Comparison of ENCODE assay signal across 26 cellular contexts in the genomic region with DNA sequence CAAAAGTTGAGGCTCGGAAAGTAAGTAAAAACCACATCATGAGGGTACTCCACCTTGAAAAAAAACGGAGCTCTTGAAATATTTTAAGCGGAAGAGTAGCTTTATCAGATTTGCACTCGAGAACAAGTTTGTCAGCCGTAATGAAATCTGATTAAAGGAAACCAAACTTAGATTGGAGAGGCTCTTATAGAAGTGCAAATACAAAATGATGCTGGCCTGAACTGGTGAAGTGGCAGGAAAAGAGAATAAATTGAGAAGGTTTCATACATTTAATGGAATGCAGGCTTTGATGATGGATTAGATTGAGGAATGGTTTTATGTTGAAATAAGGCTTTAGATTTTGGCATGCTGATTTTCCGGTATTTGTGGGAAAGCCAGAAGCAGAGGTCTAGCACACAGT.
"Had no signal": no experiment of that assay in that cellular context is flagged by ENCODE, and none has a peak within 500 bp of the region (broad histone marks: within the 10 kb centered on the region; RNA-seq: fewer than 3 reads in every experiment).

No MANE protein-coding gene starts in this region.

- H3K27ac ChIP-seq: ascending aorta, cardiac muscle cell, VCaP had no signal

- H3K4me3 ChIP-seq: ascending aorta, cardiac muscle cell had no signal

- H3K4me1 ChIP-seq: ascending aorta had no signal

- DNase-seq: activated B cell treated with CpG ODN at 0.5 μM for 24 hours; activated CD4-positive, alpha-beta memory T cell treated with anti-CD3 and anti-CD28 coated beads for 36 hours; activated CD4-positive, alpha-beta T cell treated with anti-CD3 and anti-CD28 coated beads for 4 hours; activated CD4-positive, alpha-beta T cell treated with anti-CD3 and anti-CD28 coated beads, Interleukin-2, amount 10 ng/mL, durations not matched to agents 24 days and 14 days; activated CD4-positive, alpha-beta T cell treated with anti-CD3 and anti-CD28 coated beads, Interleukin-2, amount 50 U/mL, for 1 hour; activated CD4-positive, alpha-beta T cell treated with anti-CD3 and anti-CD28 coated beads, Interleukin-2, amount 50 U/mL, for 4 hours; activated CD4-positive, CD25-positive, alpha-beta regulatory T cell treated with anti-CD3 and anti-CD28 coated beads, Interleukin-2, amount 50 U/mL, for 72 hours; activated CD8-positive, alpha-beta memory T cell treated with anti-CD3 and anti-CD28 coated beads, Interleukin-2, amount 50 U/mL, for 4 hours; activated CD8-positive, alpha-beta T cell treated with anti-CD3 and anti-CD28 coated beads for 36 hours; activated effector memory CD4-positive, alpha-beta T cell treated with Interleukin-2 at 50 U/mL for 16 hours; activated gamma-delta T cell; activated naive CD4-positive, alpha-beta T cell treated with anti-CD3 and anti-CD28 coated beads, Interleukin-2, amount 10 ng/mL, durations not matched to agents 7 days and 5 days; activated naive CD4-positive, alpha-beta T cell treated with Interleukin-2 at 50 U/mL for 16 hours; activated naive CD8-positive, alpha-beta T cell treated with anti-CD3 and anti-CD28 coated beads, Interleukin-2, amount 10 ng/mL, durations not matched to agents 7 days and 5 days; activated naive CD8-positive, alpha-beta T cell treated with anti-CD3 and anti-CD28 coated beads, Interleukin-2, amount 50 U/mL, for 24 hours; activated T-cell treated with anti-CD3 and anti-CD28 coated beads, Interleukin-2, amount 50 U/mL, for 24 hours; activated T-cell treated with anti-CD3 and anti-CD28 coated beads, Interleukin-2, amount 50 U/mL, for 48 hours; amygdala; anterior cingulate cortex; caudate nucleus; cerebellar nuclear complex; T-helper 2 cell; T-helper 9 cell had no signal

- ATAC-seq: activated CD8-positive, alpha-beta T cell treated with anti-CD3 and anti-CD28 coated beads for 36 hours; activated naive CD8-positive, alpha-beta T cell treated with anti-CD3 and anti-CD28 coated beads, Interleukin-2, amount 50 U/mL, for 24 hours had no signal

- H3K36me3 ChIP-seq: ascending aorta, cardiac muscle cell had no signal

- H3K9me3 ChIP-seq: ascending aorta had no signal

- H3K27me3 ChIP-seq: ascending aorta, cardiac muscle cell had no signal
